Comparison of ENCODE assay signal across 1 cellular context in the genomic region with DNA sequence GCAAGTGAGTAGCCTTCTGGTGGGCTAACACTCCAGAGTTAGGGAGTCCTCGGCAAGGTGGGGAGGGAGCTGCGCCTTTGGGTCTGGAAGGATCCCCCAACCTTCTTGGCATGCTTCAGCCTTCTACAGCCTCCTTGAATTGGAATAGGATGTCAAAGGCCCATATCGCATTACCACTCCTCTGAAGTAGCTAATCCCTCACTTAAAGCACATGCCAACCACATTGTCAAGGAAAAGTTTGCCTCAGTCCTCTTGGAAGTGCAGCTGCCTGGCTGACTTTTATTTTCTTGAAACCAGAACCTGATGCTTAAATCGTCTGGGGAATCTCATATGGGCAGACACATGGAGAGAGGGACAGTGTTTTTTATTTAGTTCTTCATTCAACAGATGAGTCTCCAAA.
TF ChIP-seq lines count a peak whose summit lies in the region.

No MANE protein-coding gene starts in this region.

TF ChIP-seq in H1, 55 proteins besides CTCF, POLR2A, EP300 and RAD21:
- peak; percentile 7; the same call in 1 of the 2 replicates for TF ChIP-seq SIX5 (IDR thresholded peaks at IDR 0.05; ENCODE audit: low read depth, low read length)
- no peak for TF ChIP-seq CBX5 (IDR thresholded peaks at IDR 0.05; ENCODE audit: low read depth, low read length)
- TF ChIP-seq, protein P1, sequence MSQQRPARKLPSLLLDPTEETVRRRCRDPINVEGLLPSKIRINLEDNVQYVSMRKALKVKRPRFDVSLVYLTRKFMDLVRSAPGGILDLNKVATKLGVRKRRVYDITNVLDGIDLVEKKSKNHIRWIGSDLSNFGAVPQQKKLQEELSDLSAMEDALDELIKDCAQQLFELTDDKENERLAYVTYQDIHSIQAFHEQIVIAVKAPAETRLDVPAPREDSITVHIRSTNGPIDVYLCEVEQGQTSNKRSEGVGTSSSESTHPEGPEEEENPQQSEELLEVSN (IDR thresholded peaks at IDR 0.05), result peak; percentile 75; the same call in 1 of the 2 replicates
- TF ChIP-seq, protein P2, sequence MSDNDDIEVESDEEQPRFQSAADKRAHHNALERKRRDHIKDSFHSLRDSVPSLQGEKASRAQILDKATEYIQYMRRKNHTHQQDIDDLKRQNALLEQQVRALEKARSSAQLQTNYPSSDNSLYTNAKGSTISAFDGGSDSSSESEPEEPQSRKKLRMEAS (IDR thresholded peaks at IDR 0.05), result peak; percentile 75
